In the genomic region with DNA sequence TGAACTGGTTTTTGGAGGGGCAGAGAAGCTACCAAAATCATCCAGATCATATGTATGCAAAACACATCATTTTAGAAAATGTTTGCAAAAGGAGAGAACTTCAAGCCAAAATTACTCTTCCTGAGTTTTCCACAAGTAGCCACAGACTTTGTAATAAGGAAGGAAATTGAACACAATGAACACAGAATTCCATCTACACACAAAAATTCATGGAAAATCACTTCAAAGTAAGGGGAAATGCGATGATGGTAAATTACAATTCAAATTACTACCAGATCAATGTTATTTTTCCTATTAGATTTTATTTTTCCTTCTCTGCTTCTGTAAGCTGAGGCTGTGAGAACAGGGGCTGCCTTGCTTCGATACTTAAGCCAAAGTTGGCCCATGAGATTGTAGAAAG, we compare ENCODE assay signal across 18 cellular contexts.
DNase-seq lines count a peak whose midpoint lies in the region; ATAC-seq, FAIRE-seq and TF ChIP-seq lines count a peak whose summit lies in the region.
"Had no signal": no experiment of that assay in that cellular context is flagged by ENCODE, and none has a peak within 500 bp of the region (broad histone marks: within the 10 kb centered on the region; RNA-seq: fewer than 3 reads in every experiment).

No MANE protein-coding gene starts in this region.

- no peaks in the 10 kb centered on the region for H3K79me1 ChIP-seq in H1 (ENCODE audit: low read depth, low read length)
- no peaks in the 10 kb centered on the region for H3K79me1 ChIP-seq in mesenchymal stem cell (replicated peaks; ENCODE audit: low read length, poor library complexity, severe bottlenecking)

- H3K27me3 ChIP-seq in left ventricle myocardium inferior (ENCODE audit: low read depth), result no peaks in the 10 kb centered on the region
- no peaks in the 10 kb centered on the region for H3K27me3 ChIP-seq in H1 (replicated peaks in 1 of 4; ENCODE audit: control insufficient read depth in 3 of 4, extremely low read depth in 1 of 4, insufficient read depth in 3 of 4, low read length in 3 of 4)
- H3K27me3 ChIP-seq in mesenchymal stem cell (ENCODE audit: control insufficient read depth in 1 of 2, insufficient read depth in 1 of 2, low read length in 2 of 2), result no peaks in the 10 kb centered on the region
- no peaks in the 10 kb centered on the region for H3K27me3 ChIP-seq in naive thymus-derived CD4-positive, alpha-beta T cell (ENCODE audit: control insufficient read depth in 2 of 2, insufficient read depth in 2 of 2, low read length in 2 of 2)

- no peaks in the 10 kb centered on the region for H3K79me2 ChIP-seq in H1 (ENCODE audit: control insufficient read depth in 1 of 2, insufficient read depth in 2 of 2, low read length in 2 of 2)

- no peak for DNase-seq in left ventricle myocardium inferior
- no peak for DNase-seq in left cardiac atrium
- no peak for DNase-seq in H1 (ENCODE audit: low read depth in 1 of 2, low spot score in 2 of 2)
- no peak for DNase-seq in mesenchymal stem cell
- no peak for DNase-seq in GM03348 (ENCODE audit: low spot score)
- no peak for DNase-seq in naive thymus-derived CD4-positive, alpha-beta T cell
- DNase-seq: AML-193; Caco-2; CD4-positive, alpha-beta T cell; GDM1 had no signal

- peak overlapping the region; percentile 76; the same call in 1 of the 2 replicates for H2AK5ac ChIP-seq in H1 (ENCODE audit: low read depth, low read length)
- peak overlapping the region; percentile 93 for H2AK5ac ChIP-seq in mesenchymal stem cell (ENCODE audit: low read length, severe bottlenecking)

- H3K4me3 ChIP-seq in left ventricle myocardium inferior, result no peak overlapping the region
- H3K4me3 ChIP-seq in H1 (ENCODE audit: extremely low read depth in 1 of 4, insufficient read depth in 2 of 4, low read depth in 3 of 4, low read length in 4 of 4), result no peak overlapping the region
- no peak overlapping the region for H3K4me3 ChIP-seq in mesenchymal stem cell (ENCODE audit: insufficient read depth in 1 of 2, low read depth in 1 of 2, low read length in 2 of 2)
- no peak overlapping the region for H3K4me3 ChIP-seq in naive thymus-derived CD4-positive, alpha-beta T cell (ENCODE audit: low read length)
- H3K4me3 ChIP-seq: A549, HAP-1, K562 had no signal

- H2AFZ ChIP-seq in H1 (ENCODE audit: low read length) (no peak overlapping the region), mesenchymal stem cell (ENCODE audit: low read depth, low read length) (no peak overlapping the region)

- POLR2A ChIA-PET in H1 (lab: Charles Lee; ENCODE audit: partially characterized antibody), result no interaction called here
- POLR2A ChIA-PET in naive thymus-derived CD4-positive, alpha-beta T cell (lab: Charles Lee), result interaction anchor here (0.7 kb wide), 1 partner anchor 8 kb away, joined by 3 read pairs; no protein-coding TSS in a partner anchor

- H3K56ac ChIP-seq in H1 (replicated peaks; ENCODE audit: insufficient read length, low read depth, low read length), result no peak overlapping the region

- CTCF ChIA-PET in H1 (lab: Charles Lee; ENCODE audit: partially characterized antibody), result interaction anchor here (0.8 to 2.4 kb wide), 18 partner anchors 8 to 286 kb away, joined by 3 to 9 read pairs (median 5); no protein-coding TSS in a partner anchor
- CTCF ChIA-PET in naive thymus-derived CD4-positive, alpha-beta T cell (lab: Charles Lee), result no interaction called here

- no peak for TF ChIP-seq RAD21 in H1 (IDR thresholded peaks at IDR 0.05 in 1 of 2, conservative IDR thresholded peaks at IDR 0.05 in 1 of 2; ENCODE audit: low read depth in 2 of 2, low read length in 2 of 2)

- H3K9me3 ChIP-seq in left ventricle myocardium inferior (replicated peaks), result peaks cover 10% of the 10 kb centered on the region
- H3K9me3 ChIP-seq in H1 (ENCODE audit: insufficient read depth in 2 of 2, low read depth in 1 of 2, low read length in 1 of 2), result peaks cover 7 to 10% of the 10 kb centered on the region in 2 experiments
- peaks cover 10% of the 10 kb centered on the region for H3K9me3 ChIP-seq in mesenchymal stem cell (ENCODE audit: control insufficient read depth, low read length)
- H3K9me3 ChIP-seq in naive thymus-derived CD4-positive, alpha-beta T cell (ENCODE audit: control insufficient read depth in 2 of 3, low read length in 3 of 3), result no peaks in the 10 kb centered on the region
- H3K9me3 ChIP-seq: Caco-2, HAP-1 had no signal

- H2BK5ac ChIP-seq in H1 (ENCODE audit: low read depth, low read length) (no peak overlapping the region), mesenchymal stem cell (ENCODE audit: low read depth, low read length, poor library complexity, severe bottlenecking) (no peak overlapping the region)

- H3K4me1 Mint-ChIP-seq in naive thymus-derived CD4-positive, alpha-beta T cell, result no peaks in the 10 kb centered on the region

- H3K23ac ChIP-seq in H1 (ENCODE audit: insufficient read length), result no peak overlapping the region
- no peak overlapping the region for H3K23ac ChIP-seq in mesenchymal stem cell (ENCODE audit: low read length in 2 of 2)

- intact Hi-C loops in left ventricle myocardium inferior (cut with micrococcal nuclease), result no loop called here
- intact Hi-C loops in left cardiac atrium (cut with DNase I), result no loop called here
- intact Hi-C loops in naive thymus-derived CD4-positive, alpha-beta T cell (cut with micrococcal nuclease), result no loop called here

- H3K27ac ChIP-seq in left ventricle myocardium inferior (replicated peaks) (peak overlapping the region; percentile 50), H1 (ENCODE audit: low read depth, low read length) (no peak overlapping the region), mesenchymal stem cell (ENCODE audit: low read length, poor library complexity, severe bottlenecking) (no peak overlapping the region)
- no peak overlapping the region for H3K27ac ChIP-seq in naive thymus-derived CD4-positive, alpha-beta T cell (ENCODE audit: low read depth, low read length)
- H3K27ac ChIP-seq: 22Rv1, C4-2B had no signal

- H2BK12ac ChIP-seq in H1 (ENCODE audit: low read depth, low read length), result 0 out of 2 replicates have a peak overlapping the region, but pooled peaks have one; percentile 91
- H2BK12ac ChIP-seq in mesenchymal stem cell (ENCODE audit: low read length in 2 of 2), result peak overlapping the region in 1 of 2 experiments; percentile 73

- H4K20me1 ChIP-seq in H1 (replicated peaks in 1 of 2; ENCODE audit: control insufficient read depth in 1 of 2, insufficient read depth in 2 of 2, low read length in 2 of 2), result no peaks in the 10 kb centered on the region

- no peak overlapping the region for H3K4ac ChIP-seq in H1 (replicated peaks; ENCODE audit: insufficient read length, low read depth, low read length)
- no peak overlapping the region for H3K4ac ChIP-seq in mesenchymal stem cell (ENCODE audit: low read depth in 1 of 2, low read length in 2 of 2)

- no peak overlapping the region for H3K18ac ChIP-seq in H1 (ENCODE audit: extremely low read depth, low read length)
- no peak overlapping the region for H3K18ac ChIP-seq in mesenchymal stem cell (ENCODE audit: low read depth in 1 of 2, low read length in 2 of 2)

- no peaks in the 10 kb centered on the region for H3K36me3 Mint-ChIP-seq in naive thymus-derived CD4-positive, alpha-beta T cell

- H3K14ac ChIP-seq in H1 (ENCODE audit: insufficient read length), result no peak overlapping the region
- no peak overlapping the region for H3K14ac ChIP-seq in mesenchymal stem cell (ENCODE audit: low read length in 2 of 2)

- H2BK15ac ChIP-seq in H1 (ENCODE audit: low read length) (no peak overlapping the region), mesenchymal stem cell (ENCODE audit: low read depth, poor library complexity, severe bottlenecking) (no peak overlapping the region)

- no peak overlapping the region for H4K5ac ChIP-seq in H1 (ENCODE audit: insufficient read length, low read depth, low read length)

- no peaks in the 10 kb centered on the region for H3K23me2 ChIP-seq in H1 (ENCODE audit: low read depth, low read length)

- H2BK20ac ChIP-seq in H1 (ENCODE audit: low read length), result no peak overlapping the region

- peaks cover 5 to 30% (median 14%) of the 10 kb centered on the region in 5 donors for H3K27me3 Mint-ChIP-seq in naive thymus-derived CD4-positive, alpha-beta T cell

- TF ChIP-seq CTCF in left ventricle myocardium inferior (IDR thresholded peaks at IDR 0.05; ENCODE audit: borderline replicate concordance) (no peak), H1 (IDR thresholded peaks at IDR 0.05; ENCODE audit: control extremely low read depth in 1 of 3, insufficient read depth in 1 of 3, low read depth in 1 of 3, low read length in 3 of 3) (no peak)

- peak overlapping the region in 1 of 9 donors; percentile 6 for H3K27ac Mint-ChIP-seq in naive thymus-derived CD4-positive, alpha-beta T cell
- H3K27ac Mint-ChIP-seq: CD4-positive, alpha-beta T cell had no signal

- TF ChIP-seq EP300 in H1 (IDR thresholded peaks at IDR 0.05; ENCODE audit: borderline replicate concordance in 1 of 2, low read depth in 2 of 2, low read length in 2 of 2), result no peak

- H3K4me2 ChIP-seq in H1 (ENCODE audit: insufficient read depth in 1 of 2, low read depth in 2 of 2, low read length in 2 of 2) (no peak overlapping the region), mesenchymal stem cell (ENCODE audit: low read length, poor library complexity, severe bottlenecking) (no peak overlapping the region)

- H2BK120ac ChIP-seq in H1 (replicated peaks; ENCODE audit: low read depth, low read length) (no peak overlapping the region), mesenchymal stem cell (ENCODE audit: low read depth, low read length) (no peak overlapping the region)

- WGBS in H1 (ENCODE audit: extremely low coverage in 1 of 2, insufficient coverage in 1 of 2, insufficient read length in 1 of 2, insufficient replicate concordance in 2 of 2, low coverage in 1 of 2, low lambda C conversion rate in 2 of 2, missing lambda C conversion rate in 1 of 2), 2 experiments, result 92% methylated on average over 2 of the region's 2 CpGs; no CpG with 5 or more reads in 1 of the 2 experiments
- 100% methylated on average over 1 of the region's 2 CpGs for WGBS in mesenchymal stem cell

- H3K36me3 ChIP-seq in left ventricle myocardium inferior (no peaks in the 10 kb centered on the region), H1 (ENCODE audit: control insufficient read depth in 2 of 4, insufficient read depth in 4 of 4, low read length in 3 of 4) (no peaks in the 10 kb centered on the region; a peak in 1 of 8 replicates), mesenchymal stem cell (ENCODE audit: control insufficient read depth in 1 of 2, insufficient read depth in 2 of 2, low read depth in 1 of 2, low read length in 2 of 2) (no peaks in the 10 kb centered on the region)
- H3K36me3 ChIP-seq in naive thymus-derived CD4-positive, alpha-beta T cell (ENCODE audit: control insufficient read depth in 2 of 3, insufficient read depth in 3 of 3, low read length in 3 of 3), result no peaks in the 10 kb centered on the region
- H3K36me3 ChIP-seq: HAP-1 had no signal

- H4K8ac ChIP-seq in H1 (ENCODE audit: extremely low read depth, insufficient read depth, low read length) (no peak overlapping the region), mesenchymal stem cell (ENCODE audit: low read length) (no peak overlapping the region)

- H3K4me1 ChIP-seq in left ventricle myocardium inferior (peaks cover 7% of the 10 kb centered on the region), H1 (replicated peaks in 1 of 4; ENCODE audit: control insufficient read depth in 3 of 4, insufficient read depth in 4 of 4, low read length in 3 of 4) (peaks cover 0 to 4% (median 3%) of the 10 kb centered on the region in 4 experiments; a peak in 5 of 7 replicates), mesenchymal stem cell (ENCODE audit: control insufficient read depth, insufficient read depth, low read depth, low read length) (peaks cover 16% of the 10 kb centered on the region)
- no peaks in the 10 kb centered on the region for H3K4me1 ChIP-seq in naive thymus-derived CD4-positive, alpha-beta T cell (ENCODE audit: control insufficient read depth in 2 of 2, insufficient read depth in 2 of 2, low read length in 2 of 2)
- H3K4me1 ChIP-seq: Caco-2, HAP-1 had no signal

- H4K91ac ChIP-seq in H1 (replicated peaks; ENCODE audit: insufficient read length, low read length) (no peak overlapping the region), mesenchymal stem cell (ENCODE audit: low read length) (no peak overlapping the region)

- no peak overlapping the region for H3K9ac ChIP-seq in H1 (replicated peaks in 1 of 4; ENCODE audit: extremely low read depth in 1 of 4, low read depth in 3 of 4, low read length in 3 of 4)
- H3K9ac ChIP-seq in mesenchymal stem cell (ENCODE audit: low read length), result no peak overlapping the region

- peaks cover 0 to 15% (median 4%) of the 10 kb centered on the region in 11 donors for H3K9me3 Mint-ChIP-seq in naive thymus-derived CD4-positive, alpha-beta T cell

- no peak for FAIRE-seq in H1 (lab: Jason Lieb, UNC)
- FAIRE-seq: A549, D721Med, GM19239, K562 had no signal

- ATAC-seq in left cardiac atrium (no peak), GM18517 (IDR thresholded peaks at IDR 0.05; ENCODE audit: unreplicated experiment) (no peak)
- ATAC-seq in naive thymus-derived CD4-positive, alpha-beta T cell, result no peak
- ATAC-seq: A549, K562 had no signal

- TF ChIP-seq POLR2A in H1 (IDR thresholded peaks at IDR 0.05; ENCODE audit: control extremely low read depth in 1 of 2, low read depth in 2 of 2, low read length in 2 of 2), result no peak

- no peak overlapping the region for H3K4me3 Mint-ChIP-seq in naive thymus-derived CD4-positive, alpha-beta T cell
- H3K4me3 Mint-ChIP-seq: CD4-positive, alpha-beta T cell had no signal
